10 cellular contexts compared by ENCODE assay signal in genomic region chrX:86149089-86149488, GRCh38. TPM values are rescaled to one million over a fixed set of nuclear protein-coding genes. Genes with fewer than 3 reads are reported as not detected.
A peak's percentile ranks its signal among the peaks of the same experiment; 100 is the strongest.
DNase-seq lines count a peak whose midpoint lies in the region; ATAC-seq, FAIRE-seq and TF ChIP-seq lines count a peak whose summit lies in the region.
"Had no signal": no experiment of that assay in that cellular context is flagged by ENCODE, and none has a peak within 500 bp of the region (broad histone marks: within the 10 kb centered on the region; RNA-seq: fewer than 3 reads in every experiment).

No MANE protein-coding gene starts in this region.

- TF ChIP-seq EP300 in HepG2 (IDR thresholded peaks at IDR 0.05; ENCODE audit: low read depth in 2 of 2, low read length in 2 of 2) = no peak
- TF ChIP-seq EP300 in HepG2 (CRISPR knock-in tag; IDR thresholded peaks at IDR 0.05; ENCODE audit: borderline replicate concordance) = no peak

- H3K27me3 ChIP-seq in HepG2 (ENCODE audit: control insufficient read depth in 1 of 2, insufficient read depth in 2 of 2, low read length in 2 of 2) (peaks cover 0 to 16% of the 10 kb centered on the region in 2 experiments; a peak in 1 of 5 replicates), right lobe of liver (peaks cover 0 to 9% of the 10 kb centered on the region in 2 donors), mammary epithelial cell (ENCODE audit: insufficient read depth, low read length) (peaks cover 4% of the 10 kb centered on the region)

- TF ChIP-seq RAD21 in HepG2 (CRISPR knock-in tag; IDR thresholded peaks at IDR 0.05) = no peak

- H4K20me1 ChIP-seq in HepG2 (ENCODE audit: insufficient read depth, low read length) (no peaks in the 10 kb centered on the region), mammary epithelial cell (ENCODE audit: insufficient read depth, low read length) (no peaks in the 10 kb centered on the region)

- TF ChIP-seq POLR2A in HepG2 (IDR thresholded peaks at IDR 0.05; ENCODE audit: insufficient read depth in 1 of 2, low read depth in 2 of 2, low read length in 2 of 2) (no peak), right lobe of liver (IDR thresholded peaks at IDR 0.05) (no peak)

- no TSS peak for BruUV-seq in HepG2 (replicated peaks; lab: Mats Ljungman, UMichigan)
- BruUV-seq in mammary epithelial cell (replicated peaks; lab: Mats Ljungman, UMichigan) = no TSS peak

- H3K9ac ChIP-seq in HepG2 (ENCODE audit: insufficient read depth, low read depth, low read length) (no peak overlapping the region), mammary epithelial cell (ENCODE audit: insufficient read depth, low read length) (no peak overlapping the region)

- FAIRE-seq in HepG2 (lab: Jason Lieb, UNC) = no peak
- FAIRE-seq: D721Med had no signal

- H3K4me2 ChIP-seq in HepG2 (ENCODE audit: low read depth, low read length) (peak overlapping the region; percentile 60), mammary epithelial cell (ENCODE audit: insufficient read depth, low read depth, low read length) (peak overlapping the region; percentile 85)

- H3K36me3 ChIP-seq in HepG2 (replicated peaks in 1 of 2; ENCODE audit: control insufficient read depth in 1 of 2, insufficient read depth in 2 of 2, low read length in 2 of 2) (no peaks in the 10 kb centered on the region), right lobe of liver (no peaks in the 10 kb centered on the region), mammary epithelial cell (ENCODE audit: insufficient read depth, low read length) (no peaks in the 10 kb centered on the region)

- H3K79me2 ChIP-seq in HepG2 (ENCODE audit: insufficient read depth, low read length) (no peaks in the 10 kb centered on the region), mammary epithelial cell (ENCODE audit: insufficient read depth, low read length) (no peaks in the 10 kb centered on the region)

- no peak for ATAC-seq in HepG2
- no peak for ATAC-seq in right lobe of liver
- ATAC-seq in naive thymus-derived CD8-positive, alpha-beta T cell = no peak
- no peak for ATAC-seq in GM18519 (IDR thresholded peaks at IDR 0.05; ENCODE audit: low FRiP score, unreplicated experiment)
- ATAC-seq in GM19035 (IDR thresholded peaks at IDR 0.05; ENCODE audit: unreplicated experiment) = no peak

- WGBS in HepG2 (ENCODE audit: low lambda C conversion rate) = 63% methylated on average over 8 of the region's 11 CpGs
- WGBS in right lobe of liver (ENCODE audit: insufficient coverage, low coverage, low lambda C conversion rate, missing lambda C conversion rate) = 34% methylated on average over 9 of the region's 11 CpGs
- 42% methylated on average over 7 of the region's 11 CpGs for WGBS in mammary epithelial cell (ENCODE audit: low coverage, missing lambda C conversion rate)

- H3K4me1 ChIP-seq in HepG2 (ENCODE audit: insufficient read depth, low read length) (peaks cover 6% of the 10 kb centered on the region; the same call in 1 of the 2 replicates), right lobe of liver (no peaks in the 10 kb centered on the region), mammary epithelial cell (ENCODE audit: insufficient read depth, low read length) (no peaks in the 10 kb centered on the region)

- H3K27me3 Mint-ChIP-seq in naive thymus-derived CD8-positive, alpha-beta T cell = peaks cover 11 to 28% (median 21%) of the 10 kb centered on the region in 5 donors

- DNase-seq in HepG2 (ENCODE audit: low spot score) = no peak
- DNase-seq in right lobe of liver = no peak
- no peak for DNase-seq in mammary epithelial cell
- DNase-seq in naive thymus-derived CD8-positive, alpha-beta T cell = no peak
- no peak for DNase-seq in NK-92 (lab: John Stamatoyannopoulos, UW; ENCODE audit: unreplicated experiment)
- DNase-seq in GM19238 (ENCODE audit: insufficient read length, low spot score) = no peak
- DNase-seq: caudate nucleus had no signal

- H3K4me1 Mint-ChIP-seq in naive thymus-derived CD8-positive, alpha-beta T cell = peaks cover 0 to 19% (median 10%) of the 10 kb centered on the region in 4 donors

- in situ Hi-C loops in HepG2 (cut with HindIII; ENCODE audit: extremely low pct_ligation_motif_present, low pct_unique_long_range_greater_than_20kb) (no loop called here), mammary epithelial cell (cut with MboI; ENCODE audit: low sequenced_read_pairs in 2 of 2) (no loop called here)

- H3K4me3 ChIP-seq in HepG2 (replicated peaks in 1 of 3; ENCODE audit: insufficient read depth in 1 of 3, low read depth in 2 of 3, low read length in 3 of 3) = no peak overlapping the region
- H3K4me3 ChIP-seq in right lobe of liver = no peak overlapping the region
- H3K4me3 ChIP-seq in mammary epithelial cell (replicated peaks in 1 of 3; ENCODE audit: insufficient read depth in 1 of 3, low read depth in 2 of 3, low read length in 3 of 3) = peak overlapping the region; percentile 40 to 57 (median 52)

- no peak overlapping the region for H3K27ac ChIP-seq in HepG2 (ENCODE audit: extremely low read length, insufficient read depth, low read length)
- no peak overlapping the region for H3K27ac ChIP-seq in right lobe of liver
- H3K27ac ChIP-seq in mammary epithelial cell (ENCODE audit: insufficient read depth, low read depth, low read length) = no peak overlapping the region

- peaks cover 0 to 13% (median 0%) of the 10 kb centered on the region in 3 donors for H3K36me3 Mint-ChIP-seq in naive thymus-derived CD8-positive, alpha-beta T cell

- H3K4me3 Mint-ChIP-seq in naive thymus-derived CD8-positive, alpha-beta T cell = peak overlapping the region; percentile 36 to 86 (median 68)

- dilution Hi-C loops in mammary epithelial cell (cut with HindIII; ENCODE audit: low sequenced_read_pairs) = no loop called here

- H3K9me3 Mint-ChIP-seq in naive thymus-derived CD8-positive, alpha-beta T cell = peaks cover 0 to 3% (median 0%) of the 10 kb centered on the region in 9 donors

- intact Hi-C loops in HepG2 (cut with micrococcal nuclease; ENCODE audit: unreplicated experiment) (no loop called here), right lobe of liver (cut with DNase I) (no loop called here), mammary epithelial cell (cut with micrococcal nuclease) (loop anchor here (10.0 kb wide), 1 partner anchor 104 kb away; the partner anchor contains the start of gene CHM)

- POLR2A ChIA-PET in HepG2 (lab: Yijun Ruan, JAX) = no interaction called here
- POLR2A ChIA-PET in naive thymus-derived CD8-positive, alpha-beta T cell (lab: Charles Lee) = no interaction called here

- no peak overlapping the region for H3K27ac Mint-ChIP-seq in naive thymus-derived CD8-positive, alpha-beta T cell

- TF ChIP-seq CTCF in HepG2 (CRISPR knock-in tag; IDR thresholded peaks at IDR 0.05) = no peak
- TF ChIP-seq CTCF in right lobe of liver (IDR thresholded peaks at IDR 0.05) = no peak
- no peak for TF ChIP-seq CTCF in mammary epithelial cell (conservative IDR thresholded peaks at IDR 0.05 in 1 of 2, IDR thresholded peaks at IDR 0.05 in 1 of 2; ENCODE audit: extremely low read depth in 1 of 2, insufficient read depth in 1 of 2, low read depth in 1 of 2, low read length in 2 of 2)

- H2AFZ ChIP-seq in HepG2 (ENCODE audit: low read length) (no peak overlapping the region), mammary epithelial cell (ENCODE audit: low read depth, low read length) (peak overlapping the region; percentile 77)

- CTCF ChIA-PET in HepG2 (lab: Yijun Ruan, JAX; ENCODE audit: low intra/inter-chr PET ratio, low total read pairs) (no interaction called here), mammary epithelial cell (lab: Charles Lee; ENCODE audit: low non-redundant PET) (no interaction called here)

- H3K9me3 ChIP-seq in HepG2 (ENCODE audit: low read length) (no peaks in the 10 kb centered on the region), right lobe of liver (no peaks in the 10 kb centered on the region), mammary epithelial cell (replicated peaks; ENCODE audit: insufficient read depth, low read length) (peaks cover 3% of the 10 kb centered on the region)

TF ChIP-seq in HepG2, 621 proteins besides CTCF, POLR2A, EP300 and RAD21 (continues in another document):
- no peak for TF ChIP-seq MAFK (conservative IDR thresholded peaks at IDR 0.05 in 1 of 2, IDR thresholded peaks at IDR 0.05 in 1 of 2; ENCODE audit: low read length in 2 of 2)

RNA-seq across cellular contexts. Expression of gene DACH2, which starts 0.8 kb away (rescaled TPM):
- total RNA-seq in HepG2 (2016; rRNA removed; fragmentation: Illumina TruSeq; extraction: Trizol) (not detected in 2 replicates), right lobe of liver (not detected), mammary epithelial cell (under 1 TPM in 1 of 2 donors, not detected in 1; 0.28 TPM)
- total RNA-seq in HepG2 (2016; cell fraction: cytosol; rRNA removed; fragmentation: Illumina TruSeq; extraction: Trizol; ENCODE audit: low read depth) = not detected in 2 replicates
- total RNA-seq in HepG2 (2016; cell fraction: insoluble cytoplasmic fraction; rRNA removed; fragmentation: Illumina TruSeq; extraction: Trizol) = not detected in 2 replicates
- not detected in 2 replicates for total RNA-seq in HepG2 (2016; cell fraction: membrane; rRNA removed; fragmentation: Illumina TruSeq; extraction: Trizol)
- total RNA-seq in HepG2 (2016; cell fraction: nucleus; rRNA removed; fragmentation: Illumina TruSeq; extraction: Trizol) = not detected in 2 replicates
- polyA plus RNA-seq in HepG2 (2011; rRNA removed) (not detected in 2 replicates), mammary epithelial cell (0.05 TPM)
- not detected in 2 replicates for polyA plus RNA-seq in HepG2 (2011; cell fraction: cytosol; rRNA removed)
- polyA plus RNA-seq in HepG2 (2011; cell fraction: nucleus; rRNA removed) = not detected in 2 replicates
- polyA plus RNA-seq in HepG2 (2012) = not detected in 2 replicates
- polyA plus RNA-seq in HepG2 (2016; cell fraction: cytosol; fragmentation: Illumina TruSeq; extraction: Trizol; ENCODE audit: low read depth) = not detected in 2 replicates
- not detected in 2 replicates for polyA plus RNA-seq in HepG2 (2016; cell fraction: insoluble cytoplasmic fraction; fragmentation: Illumina TruSeq; extraction: Trizol; ENCODE audit: low read depth)
- polyA plus RNA-seq in HepG2 (2016; cell fraction: membrane; fragmentation: Illumina TruSeq; extraction: Trizol; ENCODE audit: low read depth) = not detected in 2 replicates
- not detected in 2 replicates for polyA plus RNA-seq in HepG2 (2016; cell fraction: nucleus; fragmentation: Illumina TruSeq; extraction: Trizol; ENCODE audit: insufficient read depth, low read depth)
- not detected in 2 replicates for polyA minus RNA-seq in HepG2 (2011; rRNA and poly(A)+ RNA removed; ENCODE audit: low replicate concordance)
- polyA minus RNA-seq in HepG2 (2011; cell fraction: cytosol; rRNA and poly(A)+ RNA removed) = not detected in 2 replicates
- 0.26 TPM in 1 of 2 replicates, not detected in the other for polyA minus RNA-seq in HepG2 (2011; cell fraction: nucleus; rRNA and poly(A)+ RNA removed)
- not detected for polyA minus RNA-seq in mammary epithelial cell
- not detected for total RNA-seq in naive thymus-derived CD8-positive, alpha-beta T cell
- not detected for polyA plus RNA-seq in naive thymus-derived CD8-positive, alpha-beta T cell

Comparison
In these comparisons a context has a peak if more than half of its experiments do, and no peak if none do; other contexts are left out.
1. H3K4me3 ChIP-seq: peak in mammary epithelial cell (3 of 3); none in HepG2 (0 of 3) and right lobe of liver (0 of 3).